ENCODE assay signal across 11 cellular contexts in the genomic region with DNA sequence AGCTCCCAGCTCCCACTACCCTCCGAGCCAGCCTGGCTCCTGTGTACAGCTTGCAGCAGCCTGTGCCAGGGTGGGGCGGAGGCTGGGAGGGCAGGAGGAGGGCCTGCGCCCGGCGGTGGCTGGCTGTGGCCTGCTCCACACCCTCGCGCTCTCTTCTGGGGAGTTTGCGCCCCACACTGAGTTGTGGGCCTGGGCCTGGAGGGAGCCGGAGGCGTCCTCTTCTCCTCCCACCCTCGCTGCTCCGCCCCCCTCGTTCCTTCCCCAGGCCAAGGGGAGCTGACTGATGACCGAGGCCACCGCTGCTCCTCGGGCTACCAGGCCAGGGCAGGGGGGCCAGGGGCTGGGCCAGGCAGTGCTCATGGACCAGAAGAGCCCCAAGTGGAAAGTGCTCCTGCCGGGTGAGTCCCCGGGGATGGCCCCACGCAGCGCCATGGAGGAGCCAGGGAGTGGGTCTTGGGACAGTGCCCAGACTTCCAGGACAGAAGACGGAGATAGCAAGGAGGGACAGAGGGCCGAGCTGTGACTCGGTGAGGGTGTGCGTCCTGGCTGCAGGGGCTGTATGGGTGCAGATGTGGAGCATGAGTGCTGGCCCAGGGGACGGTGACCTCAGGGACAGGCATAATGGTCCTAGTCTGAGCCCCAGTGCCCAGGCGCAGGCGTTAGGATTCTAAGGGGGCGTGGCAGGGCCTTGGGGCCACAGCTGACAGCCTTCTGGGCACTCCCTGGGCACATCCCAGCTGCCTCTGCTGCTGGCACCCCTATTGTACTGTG.
DNase-seq lines count a peak whose midpoint lies in the region; ATAC-seq and TF ChIP-seq lines count a peak whose summit lies in the region.
"Had no signal": no experiment of that assay in that cellular context is flagged by ENCODE, and none has a peak within 500 bp of the region (broad histone marks: within the 10 kb centered on the region; RNA-seq: fewer than 3 reads in every experiment).

No MANE protein-coding gene starts in this region.

- no peak for DNase-seq in CD8-positive, alpha-beta memory T cell
- peak; percentile 84 for DNase-seq in SK-N-SH
- no peak for DNase-seq in cardiac muscle cell (ENCODE audit: low read depth in 1 of 2, low spot score in 1 of 2)
- DNase-seq in sciatic nerve (ENCODE audit: low spot score), result peak; percentile 79
- no peak for DNase-seq in NAMALWA (ENCODE audit: low spot score)
- no peak for DNase-seq in stimulated activated CD4-positive, alpha-beta T cell treated with anti-CD3 and anti-CD28 coated beads, Interleukin-12 subunit alpha, Interleukin-12 subunit beta, amount 100 ng/mL, for 4 hours
- no peak for DNase-seq in glutamatergic neuron
- no peak for DNase-seq in activated CD4-positive, CD25-positive, alpha-beta regulatory T cell (lab: John Stamatoyannopoulos, UW)
- DNase-seq: activated CD4-positive, alpha-beta memory T cell treated with anti-CD3 and anti-CD28 coated beads for 36 hours had no signal

- no peaks in the 10 kb centered on the region for H3K9me2 ChIP-seq in SK-N-SH

- peak overlapping the region; percentile 16 for H3K27ac ChIP-seq in CD8-positive, alpha-beta memory T cell (ENCODE audit: low read depth, low read length)
- H3K27ac ChIP-seq in SK-N-SH (ENCODE audit: low read depth in 2 of 2, low read length in 1 of 2), result peak overlapping the region; percentile 50 to 95
- peak overlapping the region; percentile 58 for H3K27ac ChIP-seq in cardiac muscle cell
- H3K27ac ChIP-seq: KMS-11, parathyroid adenoma had no signal

- H2AFZ ChIP-seq in SK-N-SH (ENCODE audit: low read depth), result peak overlapping the region; percentile 63; the same call in 1 of the 2 replicates
- H2AFZ ChIP-seq: parathyroid adenoma had no signal

- TF ChIP-seq EP300 in SK-N-SH (IDR thresholded peaks at IDR 0.05; ENCODE audit: borderline replicate concordance in 1 of 2, low read depth in 1 of 2, low read length in 1 of 2), result no peak; a peak in 1 of 4 replicates

- no peaks in the 10 kb centered on the region for H3K4me1 ChIP-seq in CD8-positive, alpha-beta memory T cell (ENCODE audit: insufficient read depth, low read length)
- H3K4me1 ChIP-seq in SK-N-SH (ENCODE audit: control insufficient read depth in 1 of 2, insufficient read depth in 2 of 2, low read depth in 1 of 2, low read length in 1 of 2), result peaks cover 25 to 90% of the 10 kb centered on the region in 2 experiments
- peaks cover 13% of the 10 kb centered on the region for H3K4me1 ChIP-seq in cardiac muscle cell (ENCODE audit: low read depth)
- H3K4me1 ChIP-seq: parathyroid adenoma had no signal

- H3K4me1 Mint-ChIP-seq in CD8-positive, alpha-beta memory T cell, result no peaks in the 10 kb centered on the region
- peaks cover 21% of the 10 kb centered on the region for H3K4me1 Mint-ChIP-seq in glutamatergic neuron (ENCODE audit: low read depth, unreplicated experiment)

- H3K4me3 Mint-ChIP-seq in CD8-positive, alpha-beta memory T cell, result no peak overlapping the region
- no peak overlapping the region for H3K4me3 Mint-ChIP-seq in glutamatergic neuron (ENCODE audit: unreplicated experiment)
- H3K4me3 Mint-ChIP-seq: activated CD4-positive, alpha-beta memory T cell treated with anti-CD3 and anti-CD28 coated beads for 36 hours had no signal

- H3K9me3 ChIP-seq in CD8-positive, alpha-beta memory T cell (ENCODE audit: low read length), result no peaks in the 10 kb centered on the region
- H3K9me3 ChIP-seq in SK-N-SH (no peaks in the 10 kb centered on the region), cardiac muscle cell (ENCODE audit: low read depth) (no peaks in the 10 kb centered on the region)

- H3K9me3 Mint-ChIP-seq in CD8-positive, alpha-beta memory T cell, result no peaks in the 10 kb centered on the region
- H3K9me3 Mint-ChIP-seq in glutamatergic neuron (ENCODE audit: unreplicated experiment), result peaks cover 11% of the 10 kb centered on the region
- H3K9me3 Mint-ChIP-seq: activated CD4-positive, alpha-beta memory T cell treated with anti-CD3 and anti-CD28 coated beads for 36 hours had no signal

- H4K20me1 ChIP-seq in SK-N-SH (ENCODE audit: insufficient read depth), result no peaks in the 10 kb centered on the region

- no peak overlapping the region for H3K4me3 ChIP-seq in CD8-positive, alpha-beta memory T cell (ENCODE audit: low read length)
- H3K4me3 ChIP-seq in SK-N-SH (ENCODE audit: low read depth in 2 of 2, low read length in 1 of 2) (peak overlapping the region; percentile 27 to 44; a peak in 3 of 4 replicates), cardiac muscle cell (no peak overlapping the region)

- POLR2A ChIA-PET in CD8-positive, alpha-beta memory T cell (lab: Charles Lee), result no interaction called here
- POLR2A ChIA-PET in SK-N-SH (lab: Yijun Ruan, JAX), result interaction anchor here (0.9 to 1.6 kb wide), 4 partner anchors 10 to 22 kb away, joined by 3 to 5 read pairs (median 4); no protein-coding TSS in a partner anchor

- H3K79me2 ChIP-seq in SK-N-SH (ENCODE audit: insufficient read depth), result peaks cover 12% of the 10 kb centered on the region; the same call in 1 of the 2 replicates

- no peaks in the 10 kb centered on the region for H3K27me3 ChIP-seq in CD8-positive, alpha-beta memory T cell (ENCODE audit: insufficient read depth, low read length, poor library complexity, severe bottlenecking)
- H3K27me3 ChIP-seq in SK-N-SH (ENCODE audit: insufficient read depth), result no peaks in the 10 kb centered on the region
- H3K27me3 ChIP-seq in cardiac muscle cell, result no peaks in the 10 kb centered on the region

- H3K36me3 ChIP-seq in CD8-positive, alpha-beta memory T cell (ENCODE audit: insufficient read depth, low read length), result no peaks in the 10 kb centered on the region
- H3K36me3 ChIP-seq in SK-N-SH (replicated peaks in 1 of 2; ENCODE audit: control insufficient read depth in 1 of 2, insufficient read depth in 2 of 2, low read length in 1 of 2) (no peaks in the 10 kb centered on the region), cardiac muscle cell (no peaks in the 10 kb centered on the region)

- H3K36me3 Mint-ChIP-seq in CD8-positive, alpha-beta memory T cell, result no peaks in the 10 kb centered on the region
- no peaks in the 10 kb centered on the region for H3K36me3 Mint-ChIP-seq in glutamatergic neuron (ENCODE audit: unreplicated experiment)
- H3K36me3 Mint-ChIP-seq: activated CD4-positive, alpha-beta memory T cell treated with anti-CD3 and anti-CD28 coated beads for 36 hours had no signal

- intact Hi-C loops in sciatic nerve (cut with DNase I), result no loop called here

- TF ChIP-seq CTCF in SK-N-SH (IDR thresholded peaks at IDR 0.05), result no peak
- TF ChIP-seq CTCF in cardiac muscle cell (IDR thresholded peaks at IDR 0.05; ENCODE audit: low read depth, low read length), result no peak
- TF ChIP-seq CTCF in glutamatergic neuron (IDR thresholded peaks at IDR 0.05; ENCODE audit: partially characterized antibody, unreplicated experiment), result no peak

- 0 out of 2 replicates have a peak, but pooled peaks have one; percentile 10 for TF ChIP-seq RAD21 in SK-N-SH (IDR thresholded peaks at IDR 0.05; ENCODE audit: low read length)

- no peak overlapping the region for H3K27ac Mint-ChIP-seq in CD8-positive, alpha-beta memory T cell
- no peak overlapping the region for H3K27ac Mint-ChIP-seq in glutamatergic neuron (ENCODE audit: unreplicated experiment)
- H3K27ac Mint-ChIP-seq: activated CD4-positive, alpha-beta memory T cell treated with anti-CD3 and anti-CD28 coated beads for 36 hours had no signal

- peaks cover 6% of the 10 kb centered on the region for H3F3A ChIP-seq in SK-N-SH (replicated peaks; ENCODE audit: insufficient read depth)

- ATAC-seq in sciatic nerve, result peak; percentile 73

- peaks cover 2 to 5% of the 10 kb centered on the region in 2 donors for H3K27me3 Mint-ChIP-seq in CD8-positive, alpha-beta memory T cell
- H3K27me3 Mint-ChIP-seq in glutamatergic neuron (ENCODE audit: unreplicated experiment), result peaks cover 10% of the 10 kb centered on the region

- H3K9ac ChIP-seq in SK-N-SH, result peak overlapping the region; percentile 50; the same call in 1 of the 2 replicates
- H3K9ac ChIP-seq: KMS-11, parathyroid adenoma had no signal

- whole genome bisulfite sequencing in SK-N-SH (ENCODE audit: low lambda C conversion rate), result 36% methylated on average over 9 of the region's 28 CpGs

- H3K4me2 ChIP-seq in SK-N-SH, result peak overlapping the region; percentile 75
- H3K4me2 ChIP-seq: KMS-11 had no signal

- CTCF ChIA-PET in CD8-positive, alpha-beta memory T cell (lab: Charles Lee), result interaction anchor here (1.5 kb wide), 1 partner anchor 26 kb away, joined by 4 read pairs; no protein-coding TSS in a partner anchor
- CTCF ChIA-PET in SK-N-SH (lab: Yijun Ruan, JAX), result interaction anchor here (0.6 to 15.0 kb wide), 28 partner anchors 9 to 348 kb away, joined by 3 to 144 read pairs (median 4); no protein-coding TSS in a partner anchor

TF ChIP-seq in SK-N-SH, 30 proteins besides CTCF, POLR2A, EP300 and RAD21 (continues in another document):
- peak; percentile 31; the same call in 1 of the 2 replicates for TF ChIP-seq NFIC (IDR thresholded peaks at IDR 0.05; ENCODE audit: borderline replicate concordance)
- TF ChIP-seq, protein P1, sequence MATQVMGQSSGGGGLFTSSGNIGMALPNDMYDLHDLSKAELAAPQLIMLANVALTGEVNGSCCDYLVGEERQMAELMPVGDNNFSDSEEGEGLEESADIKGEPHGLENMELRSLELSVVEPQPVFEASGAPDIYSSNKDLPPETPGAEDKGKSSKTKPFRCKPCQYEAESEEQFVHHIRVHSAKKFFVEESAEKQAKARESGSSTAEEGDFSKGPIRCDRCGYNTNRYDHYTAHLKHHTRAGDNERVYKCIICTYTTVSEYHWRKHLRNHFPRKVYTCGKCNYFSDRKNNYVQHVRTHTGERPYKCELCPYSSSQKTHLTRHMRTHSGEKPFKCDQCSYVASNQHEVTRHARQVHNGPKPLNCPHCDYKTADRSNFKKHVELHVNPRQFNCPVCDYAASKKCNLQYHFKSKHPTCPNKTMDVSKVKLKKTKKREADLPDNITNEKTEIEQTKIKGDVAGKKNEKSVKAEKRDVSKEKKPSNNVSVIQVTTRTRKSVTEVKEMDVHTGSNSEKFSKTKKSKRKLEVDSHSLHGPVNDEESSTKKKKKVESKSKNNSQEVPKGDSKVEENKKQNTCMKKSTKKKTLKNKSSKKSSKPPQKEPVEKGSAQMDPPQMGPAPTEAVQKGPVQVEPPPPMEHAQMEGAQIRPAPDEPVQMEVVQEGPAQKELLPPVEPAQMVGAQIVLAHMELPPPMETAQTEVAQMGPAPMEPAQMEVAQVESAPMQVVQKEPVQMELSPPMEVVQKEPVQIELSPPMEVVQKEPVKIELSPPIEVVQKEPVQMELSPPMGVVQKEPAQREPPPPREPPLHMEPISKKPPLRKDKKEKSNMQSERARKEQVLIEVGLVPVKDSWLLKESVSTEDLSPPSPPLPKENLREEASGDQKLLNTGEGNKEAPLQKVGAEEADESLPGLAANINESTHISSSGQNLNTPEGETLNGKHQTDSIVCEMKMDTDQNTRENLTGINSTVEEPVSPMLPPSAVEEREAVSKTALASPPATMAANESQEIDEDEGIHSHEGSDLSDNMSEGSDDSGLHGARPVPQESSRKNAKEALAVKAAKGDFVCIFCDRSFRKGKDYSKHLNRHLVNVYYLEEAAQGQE (IDR thresholded peaks at IDR 0.05; ENCODE audit: low read depth, low read length), result no peak
- TF ChIP-seq MXI1 (IDR thresholded peaks at IDR 0.05; ENCODE audit: low read depth, low read length), result no peak
- no peak for TF ChIP-seq RCOR1 (IDR thresholded peaks at IDR 0.05; ENCODE audit: low read length)

Comparison
In these comparisons a context has a peak if more than half of its experiments do, and no peak if none do; other contexts are left out.
1. DNase-seq: peak in SK-N-SH (single experiment) and sciatic nerve (single experiment); none in CD8-positive, alpha-beta memory T cell (0 of 5), cardiac muscle cell (0 of 2), NAMALWA (single experiment), stimulated activated CD4-positive, alpha-beta T cell treated with anti-CD3 and anti-CD28 coated beads, Interleukin-12 subunit alpha, Interleukin-12 subunit beta, amount 100 ng/mL, for 4 hours (single experiment), glutamatergic neuron (single experiment) and activated CD4-positive, CD25-positive, alpha-beta regulatory T cell (0 of 4).
2. H3K27ac ChIP-seq: peak in every context shown above with its lines; median percentile 72 in SK-N-SH; 58 in cardiac muscle cell; 16 in CD8-positive, alpha-beta memory T cell.
3. H3K4me3 ChIP-seq: peak in SK-N-SH (2 of 2); none in CD8-positive, alpha-beta memory T cell (single experiment) and cardiac muscle cell (single experiment).